Comparison of ENCODE assay signal across 8 cellular contexts in the genomic region with DNA sequence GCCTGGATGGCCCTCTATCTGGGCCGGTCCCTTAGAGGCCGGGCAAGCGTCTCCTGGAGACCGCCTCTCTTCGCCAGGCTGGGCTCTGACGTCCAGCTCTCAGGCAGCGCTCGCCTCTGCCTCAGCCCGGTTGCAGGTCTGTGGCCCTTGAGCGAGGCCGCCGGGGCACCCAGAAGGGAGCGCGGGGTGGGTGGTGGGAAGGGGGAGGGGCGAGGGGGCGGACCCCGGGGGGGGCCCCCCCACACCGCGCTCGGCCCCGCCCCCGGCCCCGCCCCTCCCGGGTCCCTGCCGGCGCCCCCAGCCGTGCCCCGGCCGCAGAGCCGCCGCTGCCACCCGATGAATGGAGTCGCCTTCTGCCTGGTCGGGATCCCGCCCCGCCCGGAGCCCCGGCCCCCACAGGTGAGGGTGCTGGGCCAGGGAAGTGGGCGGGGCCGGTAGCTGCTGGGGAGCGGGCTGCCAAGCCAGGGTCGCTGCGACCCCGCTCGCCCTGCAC. TPM values are rescaled to one million over a fixed set of nuclear protein-coding genes. Genes with fewer than 3 reads are reported as not detected.
DNase-seq lines count a peak whose midpoint lies in the region; ATAC-seq and TF ChIP-seq lines count a peak whose summit lies in the region.

Gene ARHGAP23 (plus strand): TSS at position 315 of the 493 bp plus-strand sequence. CDS start 22 bp downstream, at position 337.

- DNase-seq in Peyer's patch (peak in 2 of 3 donors; percentile 20 to 63), tibial nerve (ENCODE audit: low spot score in 2 of 2) (no peak), NCI-H1092 (lab: John Stamatoyannopoulos, UW) (no peak)

- H3K27me3 ChIP-seq in Peyer's patch = no peaks in the 10 kb centered on the region
- H3K27me3 ChIP-seq in gastroesophageal sphincter = no peaks in the 10 kb centered on the region
- no peaks in the 10 kb centered on the region for H3K27me3 ChIP-seq in tibial nerve

- no peaks in the 10 kb centered on the region for H3K36me3 Mint-ChIP-seq in activated naive CD8-positive, alpha-beta T cell
- no peaks in the 10 kb centered on the region for H3K36me3 Mint-ChIP-seq in nephron (ENCODE audit: low read depth)

- TF ChIP-seq CTCF in Peyer's patch (IDR thresholded peaks at IDR 0.05) = no peak
- TF ChIP-seq CTCF in gastroesophageal sphincter (IDR thresholded peaks at IDR 0.05) = no peak
- no peak for TF ChIP-seq CTCF in nephron (IDR thresholded peaks at IDR 0.05; ENCODE audit: unreplicated experiment in 3 of 3)
- TF ChIP-seq CTCF in tibial nerve (IDR thresholded peaks at IDR 0.05) = no peak

- H3K9me3 ChIP-seq in Peyer's patch (no peaks in the 10 kb centered on the region), gastroesophageal sphincter (no peaks in the 10 kb centered on the region), tibial nerve (no peaks in the 10 kb centered on the region)

- no peak within 1 kb of the TSS for H3K27ac Mint-ChIP-seq in activated naive CD8-positive, alpha-beta T cell
- H3K27ac Mint-ChIP-seq in nephron = peak within 1 kb of the TSS; percentile 71 to 82 (median 78)

- H3K4me1 ChIP-seq in Peyer's patch (peaks cover 0 to 15% (median 10%) of the 10 kb centered on the region in 4 donors), gastroesophageal sphincter (peaks cover 0 to 87% (median 16%) of the 10 kb centered on the region in 3 donors), tibial nerve (peaks cover 0 to 82% (median 43%) of the 10 kb centered on the region in 4 donors)

- peak; percentile 70 for ATAC-seq in gastroesophageal sphincter
- ATAC-seq in HG03565 (IDR thresholded peaks at IDR 0.05; ENCODE audit: unreplicated experiment) = no peak

- peak within 1 kb of the TSS; percentile 72 for H3K4me3 Mint-ChIP-seq in activated naive CD8-positive, alpha-beta T cell
- peak within 1 kb of the TSS; percentile 83 to 90 (median 85) for H3K4me3 Mint-ChIP-seq in nephron

- TF ChIP-seq POLR2A in GM10847 (IDR thresholded peaks at IDR 0.05; ENCODE audit: extremely low read depth, insufficient read length) (peak; percentile 28), Peyer's patch (IDR thresholded peaks at IDR 0.05) (no peak), gastroesophageal sphincter (IDR thresholded peaks at IDR 0.05) (no peak), tibial nerve (IDR thresholded peaks at IDR 0.05) (peak in 1 of 2 donors; percentile 42)

- H3K27me3 Mint-ChIP-seq in activated naive CD8-positive, alpha-beta T cell = peaks cover 12% of the 10 kb centered on the region
- H3K27me3 Mint-ChIP-seq in nephron (ENCODE audit: low read depth) = peaks cover 22% of the 10 kb centered on the region

- WGBS in gastroesophageal sphincter (ENCODE audit: low coverage in 1 of 2), 2 donors = 7% methylated on average over 5 of the region's 45 CpGs; no CpG with 5 or more reads in 1 of the 2 donors
- whole genome bisulfite sequencing in tibial nerve, 2 donors = 0% methylated on average over 4 to 26 of the region's 45 CpGs

- peaks cover 11% of the 10 kb centered on the region for H3K4me1 Mint-ChIP-seq in activated naive CD8-positive, alpha-beta T cell (ENCODE audit: low read depth)
- peaks cover 55% of the 10 kb centered on the region for H3K4me1 Mint-ChIP-seq in nephron

- peak within 1 kb of the TSS; percentile 62 to 79 (median 72) for H3K27ac ChIP-seq in Peyer's patch
- H3K27ac ChIP-seq in gastroesophageal sphincter = peak within 1 kb of the TSS; percentile 88 to 96 (median 95)
- H3K27ac ChIP-seq in tibial nerve = peak within 1 kb of the TSS; percentile 84 to 99 (median 90)

- TF ChIP-seq EP300 in gastroesophageal sphincter (IDR thresholded peaks at IDR 0.05) = no peak
- TF ChIP-seq EP300 in tibial nerve (IDR thresholded peaks at IDR 0.05) = peak in 1 of 2 donors; percentile 40

- H3K9me3 Mint-ChIP-seq in activated naive CD8-positive, alpha-beta T cell (ENCODE audit: low read depth) = no peaks in the 10 kb centered on the region
- H3K9me3 Mint-ChIP-seq in nephron = no peaks in the 10 kb centered on the region

- peak within 1 kb of the TSS; percentile 63 to 78 (median 68) for H3K4me3 ChIP-seq in Peyer's patch
- H3K4me3 ChIP-seq in gastroesophageal sphincter = peak within 1 kb of the TSS; percentile 97 to 99
- peak within 1 kb of the TSS; percentile 60 to 95 (median 84) for H3K4me3 ChIP-seq in tibial nerve

- H3K36me3 ChIP-seq in Peyer's patch = no peaks in the 10 kb centered on the region
- no peaks in the 10 kb centered on the region for H3K36me3 ChIP-seq in gastroesophageal sphincter
- H3K36me3 ChIP-seq in tibial nerve = no peaks in the 10 kb centered on the region

RNA-seq across cellular contexts. Expression of gene ARHGAP23, which starts in this region (rescaled TPM):
- total RNA-seq in Peyer's patch = 10 to 100 TPM in 2 of 4 donors, 1 to 10 TPM in 1, under 1 TPM in 1; 0.88 to 36.3 (median 8.9) TPM
- 100 to 1,000 TPM in 1 of 4 donors, 10 to 100 TPM in 3; 45.3 to 132 (median 82.8) TPM for total RNA-seq in gastroesophageal sphincter
- total RNA-seq in tibial nerve = 10 to 100 TPM; 41.0 to 80.7 (median 65.7) TPM

Comparison
In these comparisons a context has a peak if more than half of its experiments do, and no peak if none do; other contexts are left out.
1. DNase-seq: peak in Peyer's patch (2 of 3); none in tibial nerve (0 of 2) and NCI-H1092 (single experiment).
2. Peak in every context shown above with its lines, with median percentiles within 50 percentile points of each other: H3K27ac ChIP-seq and H3K4me3 ChIP-seq.